Comparison of ENCODE assay signal across 8 cellular contexts in the genomic region with DNA sequence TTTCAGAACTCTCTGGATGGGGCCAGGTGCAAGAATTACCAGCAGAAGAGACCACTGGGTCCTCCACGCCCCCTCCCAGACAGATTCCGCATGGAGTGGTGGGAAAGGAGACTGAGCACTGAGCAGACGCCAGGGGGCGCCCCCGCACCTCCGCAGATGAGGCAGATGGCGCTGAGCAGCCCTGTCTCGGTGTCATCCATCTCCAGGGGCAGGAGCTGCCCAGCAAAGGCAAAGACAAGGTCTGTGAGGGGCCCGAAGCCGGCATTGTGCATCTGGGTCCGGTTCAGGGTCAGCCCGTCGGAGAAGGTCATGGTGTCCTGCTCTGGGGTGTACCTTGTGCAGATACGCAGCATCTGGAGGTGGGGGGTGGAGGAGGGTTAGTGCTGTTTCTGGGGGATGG. TPM values are rescaled to one million over a fixed set of nuclear protein-coding genes. Genes with fewer than 3 reads are reported as not detected.
DNase-seq lines count a peak whose midpoint lies in the region; ATAC-seq and TF ChIP-seq lines count a peak whose summit lies in the region.

No MANE protein-coding gene starts in this region.

- BruUV-seq in PC-3 (replicated peaks; lab: Mats Ljungman, UMichigan): no TSS peak

- H4K20me1 ChIP-seq in PC-3 (ENCODE audit: low read length) (no peaks in the 10 kb centered on the region), neural cell (ENCODE audit: insufficient read depth) (no peaks in the 10 kb centered on the region)

- intact Hi-C loops in PC-3 (cut with micrococcal nuclease): loop anchor here (1.0 to 2.0 kb wide), 3 partner anchors 37 to 74 kb away; partner anchors contain the start of gene ESPL1
- intact Hi-C loops in esophagus squamous epithelium (cut with DNase I): loop anchor here (5.0 kb wide), 1 partner anchor 74 kb away; no protein-coding TSS in a partner anchor

- H3K4me1 ChIP-seq in PC-3 (ENCODE audit: insufficient read depth, low read length) (peaks cover 24% of the 10 kb centered on the region), esophagus squamous epithelium (peaks cover 39 to 70% (median 47%) of the 10 kb centered on the region in 3 donors)

- H3K9me2 ChIP-seq in PC-3 (replicated peaks; ENCODE audit: low read length): no peaks in the 10 kb centered on the region
- H3K9me2 ChIP-seq in neural cell (ENCODE audit: insufficient read depth, low read length): no peaks in the 10 kb centered on the region

- H3K4me2 ChIP-seq in PC-3 (ENCODE audit: low read length) (no peak overlapping the region), neural cell (ENCODE audit: low read length) (no peak overlapping the region)

- H3K4me3 ChIP-seq in PC-3 (ENCODE audit: low read length) (no peak overlapping the region), esophagus squamous epithelium (no peak overlapping the region), neural cell (ENCODE audit: low read length) (no peak overlapping the region)

- CTCF ChIA-PET in PC-3 (lab: Charles Lee): interaction anchor here (0.5 to 1.9 kb wide), 8 partner anchors 28 to 132 kb away, joined by 3 to 13 read pairs (median 5); partner anchors contain the start of genes AAAS and ESPL1

- H3K9ac ChIP-seq in PC-3 (ENCODE audit: low read length): no peak overlapping the region
- no peak overlapping the region for H3K9ac ChIP-seq in neural cell (ENCODE audit: low read length)

- peak; percentile 100 for TF ChIP-seq RAD21 in Ishikawa (IDR thresholded peaks at IDR 0.05; ENCODE audit: low read depth)
- peak; percentile 95 for TF ChIP-seq RAD21 in neural cell (conservative IDR thresholded peaks at IDR 0.05)

- H3K27me3 ChIP-seq in PC-3 (ENCODE audit: low read length) (no peaks in the 10 kb centered on the region), esophagus squamous epithelium (no peaks in the 10 kb centered on the region), neural cell (ENCODE audit: insufficient read depth, low read depth, low read length) (peaks cover 5% of the 10 kb centered on the region)

- H3K9me3 ChIP-seq in PC-3 (ENCODE audit: low read length) (no peaks in the 10 kb centered on the region), esophagus squamous epithelium (no peaks in the 10 kb centered on the region), neural cell (ENCODE audit: low read length) (no peaks in the 10 kb centered on the region)

- TF ChIP-seq POLR2A in esophagus squamous epithelium (IDR thresholded peaks at IDR 0.05): no peak

- no peak for TF ChIP-seq EP300 in Ishikawa (IDR thresholded peaks at IDR 0.05; ENCODE audit: borderline replicate concordance)
- TF ChIP-seq EP300 in neural cell (conservative IDR thresholded peaks at IDR 0.05; ENCODE audit: poor library complexity, severe bottlenecking): no peak

- peaks cover 37% of the 10 kb centered on the region for H3K36me3 ChIP-seq in PC-3 (ENCODE audit: low read depth, low read length)
- peaks cover 50 to 77% (median 52%) of the 10 kb centered on the region in 3 donors for H3K36me3 ChIP-seq in esophagus squamous epithelium
- no peaks in the 10 kb centered on the region for H3K36me3 ChIP-seq in neural cell (ENCODE audit: insufficient read depth, low read length)

- no peak overlapping the region for H3K27ac ChIP-seq in PC-3 (ENCODE audit: low read length)
- H3K27ac ChIP-seq in esophagus squamous epithelium: peak overlapping the region in 3 of 4 donors; percentile 9 to 100 (median 98)
- H3K27ac ChIP-seq in neural cell (ENCODE audit: low read length): no peak overlapping the region

- H2AFZ ChIP-seq in PC-3 (ENCODE audit: low read length) (no peak overlapping the region), neural cell (ENCODE audit: low read depth, low read length) (no peak overlapping the region)

- H3K79me2 ChIP-seq in PC-3 (ENCODE audit: low read length): peaks cover 29% of the 10 kb centered on the region
- no peaks in the 10 kb centered on the region for H3K79me2 ChIP-seq in neural cell (replicated peaks; ENCODE audit: insufficient read depth, low read length)

- POLR2A ChIA-PET in PC-3 (lab: Charles Lee; ENCODE audit: unreplicated experiment): no interaction called here

- TF ChIP-seq CTCF in PC-3 (conservative IDR thresholded peaks at IDR 0.05; ENCODE audit: low read depth, low read length) (peak; percentile 95), esophagus squamous epithelium (IDR thresholded peaks at IDR 0.05) (peak; percentile 84 to 98 (median 94)), neural cell (IDR thresholded peaks at IDR 0.05; ENCODE audit: poor library complexity, severe bottlenecking) (peak; percentile 95)

- peak; percentile 84 for ATAC-seq in PC-3
- ATAC-seq in stimulated activated naive CD8-positive, alpha-beta T cell treated with anti-CD3 and anti-CD28 coated beads, Interleukin-15, Interleukin-2, amounts not matched to agents 100 U/mL and 50 U/mL, for 24 hours: peak; percentile 62
- no peak for ATAC-seq in GM21390 (IDR thresholded peaks at IDR 0.05; ENCODE audit: unreplicated experiment)

- DNase-seq in ELF-1 (ENCODE audit: low read depth, low spot score): peak; percentile 93
- DNase-seq in PC-3: peak; percentile 76
- DNase-seq in activated T-cell treated with anti-CD3 and anti-CD28 coated beads, Interleukin-2, amount 50 U/mL, for 1 hour: peak; percentile 86
- DNase-seq in esophagus squamous epithelium (lab: John Stamatoyannopoulos, UW): no peak
- peak; percentile 92 for DNase-seq in stimulated activated naive CD8-positive, alpha-beta T cell treated with anti-CD3 and anti-CD28 coated beads, Interleukin-15, Interleukin-2, amounts not matched to agents 100 U/mL and 50 U/mL, for 24 hours

- no peaks in the 10 kb centered on the region for H3F3A ChIP-seq in PC-3 (ENCODE audit: low read length, unreplicated experiment)
- no peaks in the 10 kb centered on the region for H3F3A ChIP-seq in neural cell (ENCODE audit: insufficient read depth, low read length, poor library complexity, severe bottlenecking)

- 11 to 36% methylated on average over 4 to 8 of the region's 14 CpGs for WGBS in esophagus squamous epithelium, 2 donors

TF ChIP-seq in Ishikawa, 13 proteins besides CTCF, POLR2A, EP300 and RAD21:
- TF ChIP-seq YY1 (IDR thresholded peaks at IDR 0.05; ENCODE audit: low read depth) (peak; percentile 59; the same call in 1 of the 2 replicates), ZBTB7A (IDR thresholded peaks at IDR 0.05; ENCODE audit: low read depth) (peak; percentile 92), CEBPB (IDR thresholded peaks at IDR 0.05) (no peak)
TF ChIP-seq in Ishikawa: peak in this region for 2.

TF ChIP-seq in neural cell, 6 proteins besides CTCF, POLR2A, EP300 and RAD21:
- TF ChIP-seq SMC3 (conservative IDR thresholded peaks at IDR 0.05; ENCODE audit: poor library complexity) (peak; percentile 95), MXI1 (conservative IDR thresholded peaks at IDR 0.05; ENCODE audit: poor library complexity, severe bottlenecking) (peak; percentile 25)
- TF ChIP-seq, protein P1, sequence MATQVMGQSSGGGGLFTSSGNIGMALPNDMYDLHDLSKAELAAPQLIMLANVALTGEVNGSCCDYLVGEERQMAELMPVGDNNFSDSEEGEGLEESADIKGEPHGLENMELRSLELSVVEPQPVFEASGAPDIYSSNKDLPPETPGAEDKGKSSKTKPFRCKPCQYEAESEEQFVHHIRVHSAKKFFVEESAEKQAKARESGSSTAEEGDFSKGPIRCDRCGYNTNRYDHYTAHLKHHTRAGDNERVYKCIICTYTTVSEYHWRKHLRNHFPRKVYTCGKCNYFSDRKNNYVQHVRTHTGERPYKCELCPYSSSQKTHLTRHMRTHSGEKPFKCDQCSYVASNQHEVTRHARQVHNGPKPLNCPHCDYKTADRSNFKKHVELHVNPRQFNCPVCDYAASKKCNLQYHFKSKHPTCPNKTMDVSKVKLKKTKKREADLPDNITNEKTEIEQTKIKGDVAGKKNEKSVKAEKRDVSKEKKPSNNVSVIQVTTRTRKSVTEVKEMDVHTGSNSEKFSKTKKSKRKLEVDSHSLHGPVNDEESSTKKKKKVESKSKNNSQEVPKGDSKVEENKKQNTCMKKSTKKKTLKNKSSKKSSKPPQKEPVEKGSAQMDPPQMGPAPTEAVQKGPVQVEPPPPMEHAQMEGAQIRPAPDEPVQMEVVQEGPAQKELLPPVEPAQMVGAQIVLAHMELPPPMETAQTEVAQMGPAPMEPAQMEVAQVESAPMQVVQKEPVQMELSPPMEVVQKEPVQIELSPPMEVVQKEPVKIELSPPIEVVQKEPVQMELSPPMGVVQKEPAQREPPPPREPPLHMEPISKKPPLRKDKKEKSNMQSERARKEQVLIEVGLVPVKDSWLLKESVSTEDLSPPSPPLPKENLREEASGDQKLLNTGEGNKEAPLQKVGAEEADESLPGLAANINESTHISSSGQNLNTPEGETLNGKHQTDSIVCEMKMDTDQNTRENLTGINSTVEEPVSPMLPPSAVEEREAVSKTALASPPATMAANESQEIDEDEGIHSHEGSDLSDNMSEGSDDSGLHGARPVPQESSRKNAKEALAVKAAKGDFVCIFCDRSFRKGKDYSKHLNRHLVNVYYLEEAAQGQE (IDR thresholded peaks at IDR 0.05; ENCODE audit: borderline replicate concordance): no peak

RNA-seq across cellular contexts. Expression of gene ITGB7, which starts 6.3 kb away (rescaled TPM):
- total RNA-seq in PC-3 (2014; rRNA removed) (1.9 and 3.4 TPM in 2 replicates), esophagus squamous epithelium (1 to 10 TPM; 4.2 to 7.2 (median 5.9) TPM)
- 0.26 TPM in 1 of 2 replicates, not detected in the other for polyA plus RNA-seq in neural cell
- polyA minus RNA-seq in neural cell: not detected in 2 replicates

RNA-seq across cellular contexts. Expression of gene RARG, which starts 18.7 kb away (rescaled TPM):
- total RNA-seq in PC-3 (2014; rRNA removed) (62.0 and 73.5 TPM in 2 replicates), esophagus squamous epithelium (100 to 1,000 TPM in 3 of 4 donors, 10 to 100 TPM in 1; 98.0 to 171 (median 125) TPM)
- 0.61 and 1.0 TPM in 2 replicates for polyA plus RNA-seq in neural cell
- polyA minus RNA-seq in neural cell: 0.49 and 0.81 TPM in 2 replicates

RNA-seq across cellular contexts. Expression of gene CSAD, which starts 32.6 kb away (rescaled TPM):
- total RNA-seq in PC-3 (2014; rRNA removed): 21.5 and 23.8 TPM in 2 replicates
- total RNA-seq in esophagus squamous epithelium: 10 to 100 TPM; 11.4 to 30.5 (median 15.7) TPM
- polyA plus RNA-seq in neural cell: 41.9 and 51.6 TPM in 2 replicates
- polyA minus RNA-seq in neural cell: 9.5 and 15.3 TPM in 2 replicates

RNA-seq across cellular contexts. Expression of gene ZNF740, which starts 32.8 kb away (rescaled TPM):
- total RNA-seq in PC-3 (2014; rRNA removed) (12.3 and 12.8 TPM in 2 replicates), esophagus squamous epithelium (10 to 100 TPM in 2 of 4 donors, 1 to 10 TPM in 2; 6.9 to 21.2 (median 9.8) TPM)
- 24.3 and 25.9 TPM in 2 replicates for polyA plus RNA-seq in neural cell
- 33.1 and 38.9 TPM in 2 replicates for polyA minus RNA-seq in neural cell

RNA-seq across cellular contexts. Expression of gene ESPL1, which starts 54.8 kb away (rescaled TPM):
- 31.6 and 37.3 TPM in 2 replicates for total RNA-seq in PC-3 (2014; rRNA removed)
- total RNA-seq in esophagus squamous epithelium: 10 to 100 TPM; 32.2 to 85.6 (median 48.0) TPM
- polyA plus RNA-seq in neural cell: 0.33 and 4.5 TPM in 2 replicates
- 0.93 and 0.97 TPM in 2 replicates for polyA minus RNA-seq in neural cell

Comparison
In these comparisons a context has a peak if more than half of its experiments do, and no peak if none do; other contexts are left out.
1. H3K27ac ChIP-seq: peak in esophagus squamous epithelium (3 of 4); none in PC-3 (single experiment) and neural cell (single experiment).
2. Peak in every context shown above with its lines, with median percentiles within 50 percentile points of each other: CTCF ChIP-seq.